In genomic region chr6:35919085-35919826, GRCh38 we compare ENCODE assay signal across 1 cellular context.
TF ChIP-seq lines count a peak whose summit lies in the region.

No MANE protein-coding gene starts in this region.

TF ChIP-seq in HEK293, 187 proteins besides CTCF, POLR2A, EP300 and RAD21 (continued from another document and continues in another):
- TF ChIP-seq PRDM6 (tag by site-specific recombination; IDR thresholded peaks at IDR 0.05) = peak; percentile 90
- no peak for TF ChIP-seq GLIS2 (tag by site-specific recombination; IDR thresholded peaks at IDR 0.05)
- peak; percentile 32; the same call in 1 of the 2 replicates for TF ChIP-seq ZIC2 (tag by site-specific recombination; IDR thresholded peaks at IDR 0.05)
- peak; percentile 51; the same call in 1 of the 2 replicates for TF ChIP-seq ZNF558 (tag by site-specific recombination; IDR thresholded peaks at IDR 0.05)
- no peak for TF ChIP-seq ZFP41 (tag by site-specific recombination; IDR thresholded peaks at IDR 0.05; ENCODE audit: borderline replicate concordance)
- TF ChIP-seq ZBTB11 (tag by site-specific recombination; conservative IDR thresholded peaks at IDR 0.05; ENCODE audit: low read depth) = no peak
- 0 out of 2 replicates have a peak, but pooled peaks have one; percentile 20 for TF ChIP-seq IKZF3 (tag by site-specific recombination; IDR thresholded peaks at IDR 0.05)
- peak; percentile 87 for TF ChIP-seq ZBTB21 (tag by site-specific recombination; IDR thresholded peaks at IDR 0.05)
- peak; percentile 32; the same call in 1 of the 2 replicates for TF ChIP-seq GLIS1 (tag by site-specific recombination; IDR thresholded peaks at IDR 0.05)
- no peak for TF ChIP-seq ZSCAN23 (tag by site-specific recombination; IDR thresholded peaks at IDR 0.05)
- TF ChIP-seq ZNF302 (tag by site-specific recombination; IDR thresholded peaks at IDR 0.05; ENCODE audit: low read depth) = no peak
- TF ChIP-seq ZNF639 (tag by site-specific recombination; IDR thresholded peaks at IDR 0.05) = peak; percentile 26; the same call in 1 of the 2 replicates
- no peak for TF ChIP-seq ZNF621 (tag by site-specific recombination; IDR thresholded peaks at IDR 0.05)
- TF ChIP-seq ZNF10 (tag by site-specific recombination; IDR thresholded peaks at IDR 0.05) = no peak
- no peak for TF ChIP-seq ZNF530 (tag by site-specific recombination; IDR thresholded peaks at IDR 0.05; ENCODE audit: low read depth)
- no peak for TF ChIP-seq ZSCAN16 (tag by site-specific recombination; IDR thresholded peaks at IDR 0.05)
- no peak for TF ChIP-seq ZBTB8A (tag by site-specific recombination; IDR thresholded peaks at IDR 0.05)
- peak; percentile 73 for TF ChIP-seq ZNF398 (tag by site-specific recombination; IDR thresholded peaks at IDR 0.05)
- no peak for TF ChIP-seq ZBTB44 (tag by site-specific recombination; IDR thresholded peaks at IDR 0.05)
- no peak for TF ChIP-seq ZNF121 (tag by site-specific recombination; IDR thresholded peaks at IDR 0.05)
- TF ChIP-seq KLF17 (tag by site-specific recombination; IDR thresholded peaks at IDR 0.05) = 0 out of 2 replicates have a peak, but pooled peaks have one; percentile 44
- TF ChIP-seq ZNF426 (tag by site-specific recombination; IDR thresholded peaks at IDR 0.05) = no peak
- no peak for TF ChIP-seq MYNN (tag by site-specific recombination; IDR thresholded peaks at IDR 0.05; ENCODE audit: borderline replicate concordance)
- peak; percentile 75; the same call in 1 of the 2 replicates for TF ChIP-seq ZNF324 (tag by site-specific recombination; IDR thresholded peaks at IDR 0.05)
- 0 out of 2 replicates have a peak, but pooled peaks have one; percentile 20 for TF ChIP-seq KLF10 (tag by site-specific recombination; IDR thresholded peaks at IDR 0.05)
- TF ChIP-seq ZNF843 (tag by site-specific recombination; IDR thresholded peaks at IDR 0.05) = no peak
- TF ChIP-seq HOXC10 (CRISPR knock-in tag; IDR thresholded peaks at IDR 0.05) = no peak
- no peak for TF ChIP-seq ZNF658 (tag by site-specific recombination; IDR thresholded peaks at IDR 0.05)
- TF ChIP-seq REST (tag by site-specific recombination; IDR thresholded peaks at IDR 0.05) = no peak; the same call in 1 of the 2 replicates
- no peak for TF ChIP-seq BCL6B (tag by site-specific recombination; IDR thresholded peaks at IDR 0.05)
- TF ChIP-seq ZNF24 (tag by site-specific recombination; IDR thresholded peaks at IDR 0.05) = 0 out of 2 replicates have a peak, but pooled peaks have one; percentile 48
- TF ChIP-seq YY2 (tag by site-specific recombination; IDR thresholded peaks at IDR 0.05) = no peak
- no peak for TF ChIP-seq ZNF560 (tag by site-specific recombination; IDR thresholded peaks at IDR 0.05; ENCODE audit: borderline replicate concordance)
- TF ChIP-seq ZNF585B (tag by site-specific recombination; IDR thresholded peaks at IDR 0.05) = no peak
- no peak for TF ChIP-seq ZBTB49 (tag by site-specific recombination; IDR thresholded peaks at IDR 0.05; ENCODE audit: low read depth)
- TF ChIP-seq ZNF513 (tag by site-specific recombination; IDR thresholded peaks at IDR 0.05) = no peak
- no peak for TF ChIP-seq ZNF791 (tag by site-specific recombination; IDR thresholded peaks at IDR 0.05)
